1 cellular context compared by ENCODE assay signal in genomic region chr11:1718326-1718725, GRCh38.
TF ChIP-seq lines count a peak whose summit lies in the region.

No MANE protein-coding gene starts in this region.

TF ChIP-seq in IMR-90, 13 proteins besides CTCF, POLR2A, EP300 and RAD21:
- TF ChIP-seq FOS (IDR thresholded peaks at IDR 0.05; ENCODE audit: low read depth, low read length), result no peak
- 0 out of 2 replicates have a peak, but pooled peaks have one; percentile 23 for TF ChIP-seq MAFK (IDR thresholded peaks at IDR 0.05; ENCODE audit: low read depth, low read length)
